1 cellular context compared by ENCODE assay signal in the genomic region with DNA sequence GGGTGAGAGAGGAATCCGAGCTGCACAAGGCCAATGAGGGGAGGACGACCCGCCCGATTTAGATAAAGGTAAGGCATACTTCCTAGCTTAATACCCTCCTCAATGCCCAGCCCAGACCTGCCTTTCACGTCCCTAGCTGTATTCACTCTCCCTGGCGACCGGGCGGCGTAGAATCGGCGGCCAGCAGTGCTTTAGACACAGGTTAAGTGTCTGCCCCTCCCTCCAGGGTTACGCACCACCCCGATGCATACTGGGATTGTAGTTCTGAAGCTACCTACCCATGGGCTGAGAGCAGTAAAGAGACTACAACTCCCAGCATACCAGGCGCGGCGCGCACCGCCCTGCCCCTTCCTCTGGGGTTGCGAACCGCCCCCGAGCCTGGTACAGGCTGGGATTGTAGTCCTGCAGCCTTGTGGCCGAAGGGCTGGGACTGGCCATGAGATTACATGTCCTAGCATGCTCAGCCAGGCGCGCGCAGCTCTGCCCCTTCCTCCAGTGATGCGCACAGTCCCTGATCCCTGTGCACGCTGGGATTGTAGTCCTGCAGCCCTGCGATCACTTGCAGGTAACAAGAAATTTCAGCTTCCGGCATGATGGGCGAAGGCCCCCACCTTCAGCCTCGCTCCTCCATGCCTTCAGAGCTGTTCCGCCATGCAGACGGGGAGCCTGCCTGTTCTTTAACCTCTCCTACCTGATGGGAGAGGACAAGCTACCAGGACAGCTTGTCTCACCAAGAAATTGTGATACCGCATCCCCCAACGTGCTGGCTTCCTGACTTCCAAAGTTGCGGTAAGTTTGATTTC.
TF ChIP-seq lines count a peak whose summit lies in the region.

No MANE protein-coding gene starts in this region.

TF ChIP-seq in HepG2, 621 proteins besides CTCF, POLR2A, EP300 and RAD21 (continued from another document and continues in another):
- TF ChIP-seq ZBTB44 (CRISPR knock-in tag; IDR thresholded peaks at IDR 0.05) (no peak), ZNF569 (CRISPR knock-in tag; IDR thresholded peaks at IDR 0.05; ENCODE audit: borderline replicate concordance) (no peak), ZNF572 (CRISPR knock-in tag; IDR thresholded peaks at IDR 0.05) (no peak; the same call in 1 of the 2 replicates), LCORL (IDR thresholded peaks at IDR 0.05) (no peak), LCORL (CRISPR knock-in tag; IDR thresholded peaks at IDR 0.05) (peak; percentile 84), SP2 (CRISPR knock-in tag; IDR thresholded peaks at IDR 0.05) (peak; percentile 73), POLR2AphosphoS2 (IDR thresholded peaks at IDR 0.05; ENCODE audit: low read depth, low read length) (no peak), ZSCAN21 (CRISPR knock-in tag; IDR thresholded peaks at IDR 0.05; ENCODE audit: borderline replicate concordance) (peak; percentile 24; the same call in 1 of the 2 replicates), KDM2A (CRISPR knock-in tag; IDR thresholded peaks at IDR 0.05; ENCODE audit: borderline replicate concordance, low read depth) (peak; percentile 46; the same call in 1 of the 2 replicates), SIN3A (IDR thresholded peaks at IDR 0.05; ENCODE audit: borderline replicate concordance, low read depth, low read length) (peak; percentile 59; the same call in 1 of the 2 replicates), ZNF761 (CRISPR knock-in tag; conservative IDR thresholded peaks at IDR 0.05) (0 out of 2 replicates have a peak, but pooled peaks have one; percentile 83), MIER3 (CRISPR knock-in tag; IDR thresholded peaks at IDR 0.05; ENCODE audit: borderline replicate concordance) (peak; percentile 81; the same call in 1 of the 2 replicates), ZNF816 (CRISPR knock-in tag; IDR thresholded peaks at IDR 0.05; ENCODE audit: borderline replicate concordance) (peak; percentile 58; the same call in 1 of the 2 replicates), ZNF580 (CRISPR knock-in tag; IDR thresholded peaks at IDR 0.05; ENCODE audit: borderline replicate concordance, low read depth) (0 out of 2 replicates have a peak, but pooled peaks have one; percentile 38), GATAD1 (CRISPR knock-in tag; IDR thresholded peaks at IDR 0.05) (peak; percentile 88), CREM (IDR thresholded peaks at IDR 0.05) (peak; percentile 99), CREM (CRISPR knock-in tag; IDR thresholded peaks at IDR 0.05) (no peak), KDM1A (CRISPR knock-in tag; IDR thresholded peaks at IDR 0.05) (peak; percentile 48; the same call in 1 of the 2 replicates), SMYD3 (CRISPR knock-in tag; IDR thresholded peaks at IDR 0.05) (no peak; the same call in 1 of the 2 replicates), U2AF1 (optimal IDR thresholded peaks at IDR 0.05; ENCODE audit: low read depth, low read length) (no peak), NFATC3 (CRISPR knock-in tag; IDR thresholded peaks at IDR 0.05) (no peak), TBL1XR1 (IDR thresholded peaks at IDR 0.05; ENCODE audit: borderline replicate concordance, low read length, partially characterized antibody) (peak; percentile 73), THAP11 (CRISPR knock-in tag; IDR thresholded peaks at IDR 0.05) (peak; percentile 98), HNRNPL (IDR thresholded peaks at IDR 0.05; ENCODE audit: low read depth, low read length) (0 out of 2 replicates have a peak, but pooled peaks have one; percentile 41), ESRRA (CRISPR knock-in tag; IDR thresholded peaks at IDR 0.05; ENCODE audit: low read depth) (peak; percentile 39; the same call in 1 of the 2 replicates), CHD2 (IDR thresholded peaks at IDR 0.05; ENCODE audit: low read depth, low read length) (no peak), TP53 (CRISPR knock-in tag; conservative IDR thresholded peaks at IDR 0.05) (peak; percentile 98), ZNF329 (CRISPR knock-in tag; IDR thresholded peaks at IDR 0.05; ENCODE audit: low read depth) (peak; percentile 20; the same call in 1 of the 2 replicates), DMAP1 (CRISPR knock-in tag; IDR thresholded peaks at IDR 0.05) (peak; percentile 66; the same call in 1 of the 2 replicates), HIVEP1 (CRISPR knock-in tag; IDR thresholded peaks at IDR 0.05) (0 out of 2 replicates have a peak, but pooled peaks have one; percentile 45), RFX1 (IDR thresholded peaks at IDR 0.05) (no peak; the same call in 1 of the 2 replicates), ZNF639 (CRISPR knock-in tag; conservative IDR thresholded peaks at IDR 0.05) (0 out of 2 replicates have a peak, but pooled peaks have one; percentile 28), MAZ (IDR thresholded peaks at IDR 0.05; ENCODE audit: borderline replicate concordance, low read depth, low read length) (peak; percentile 70; the same call in 1 of the 2 replicates), MAZ (CRISPR knock-in tag; IDR thresholded peaks at IDR 0.05; ENCODE audit: low read depth) (peak; percentile 84), KLF16 (CRISPR knock-in tag; IDR thresholded peaks at IDR 0.05) (peak in 1 of 2 experiments; percentile 84; a peak in 2 of 4 replicates), ZNF431 (CRISPR knock-in tag; IDR thresholded peaks at IDR 0.05; ENCODE audit: borderline replicate concordance, low read depth) (0 out of 2 replicates have a peak, but pooled peaks have one; percentile 68), KLF6 (CRISPR knock-in tag; IDR thresholded peaks at IDR 0.05) (0 out of 2 replicates have a peak, but pooled peaks have one; percentile 15), ZNF710 (CRISPR knock-in tag; IDR thresholded peaks at IDR 0.05; ENCODE audit: borderline replicate concordance) (peak; percentile 34; the same call in 1 of the 2 replicates), ZNF674 (CRISPR knock-in tag; IDR thresholded peaks at IDR 0.05; ENCODE audit: low read depth) (0 out of 2 replicates have a peak, but pooled peaks have one; percentile 69)
- TF ChIP-seq, protein P1, sequence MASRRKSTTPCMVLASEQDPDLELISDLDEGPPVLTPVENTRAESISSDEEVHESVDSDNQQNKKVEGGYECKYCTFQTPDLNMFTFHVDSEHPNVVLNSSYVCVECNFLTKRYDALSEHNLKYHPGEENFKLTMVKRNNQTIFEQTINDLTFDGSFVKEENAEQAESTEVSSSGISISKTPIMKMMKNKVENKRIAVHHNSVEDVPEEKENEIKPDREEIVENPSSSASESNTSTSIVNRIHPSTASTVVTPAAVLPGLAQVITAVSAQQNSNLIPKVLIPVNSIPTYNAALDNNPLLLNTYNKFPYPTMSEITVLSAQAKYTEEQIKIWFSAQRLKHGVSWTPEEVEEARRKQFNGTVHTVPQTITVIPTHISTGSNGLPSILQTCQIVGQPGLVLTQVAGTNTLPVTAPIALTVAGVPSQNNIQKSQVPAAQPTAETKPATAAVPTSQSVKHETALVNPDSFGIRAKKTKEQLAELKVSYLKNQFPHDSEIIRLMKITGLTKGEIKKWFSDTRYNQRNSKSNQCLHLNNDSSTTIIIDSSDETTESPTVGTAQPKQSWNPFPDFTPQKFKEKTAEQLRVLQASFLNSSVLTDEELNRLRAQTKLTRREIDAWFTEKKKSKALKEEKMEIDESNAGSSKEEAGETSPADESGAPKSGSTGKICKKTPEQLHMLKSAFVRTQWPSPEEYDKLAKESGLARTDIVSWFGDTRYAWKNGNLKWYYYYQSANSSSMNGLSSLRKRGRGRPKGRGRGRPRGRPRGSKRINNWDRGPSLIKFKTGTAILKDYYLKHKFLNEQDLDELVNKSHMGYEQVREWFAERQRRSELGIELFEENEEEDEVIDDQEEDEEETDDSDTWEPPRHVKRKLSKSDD (CRISPR knock-in tag; IDR thresholded peaks at IDR 0.05; ENCODE audit: low read depth), result 0 out of 2 replicates have a peak, but pooled peaks have one; percentile 56
- TF ChIP-seq, protein P2, sequence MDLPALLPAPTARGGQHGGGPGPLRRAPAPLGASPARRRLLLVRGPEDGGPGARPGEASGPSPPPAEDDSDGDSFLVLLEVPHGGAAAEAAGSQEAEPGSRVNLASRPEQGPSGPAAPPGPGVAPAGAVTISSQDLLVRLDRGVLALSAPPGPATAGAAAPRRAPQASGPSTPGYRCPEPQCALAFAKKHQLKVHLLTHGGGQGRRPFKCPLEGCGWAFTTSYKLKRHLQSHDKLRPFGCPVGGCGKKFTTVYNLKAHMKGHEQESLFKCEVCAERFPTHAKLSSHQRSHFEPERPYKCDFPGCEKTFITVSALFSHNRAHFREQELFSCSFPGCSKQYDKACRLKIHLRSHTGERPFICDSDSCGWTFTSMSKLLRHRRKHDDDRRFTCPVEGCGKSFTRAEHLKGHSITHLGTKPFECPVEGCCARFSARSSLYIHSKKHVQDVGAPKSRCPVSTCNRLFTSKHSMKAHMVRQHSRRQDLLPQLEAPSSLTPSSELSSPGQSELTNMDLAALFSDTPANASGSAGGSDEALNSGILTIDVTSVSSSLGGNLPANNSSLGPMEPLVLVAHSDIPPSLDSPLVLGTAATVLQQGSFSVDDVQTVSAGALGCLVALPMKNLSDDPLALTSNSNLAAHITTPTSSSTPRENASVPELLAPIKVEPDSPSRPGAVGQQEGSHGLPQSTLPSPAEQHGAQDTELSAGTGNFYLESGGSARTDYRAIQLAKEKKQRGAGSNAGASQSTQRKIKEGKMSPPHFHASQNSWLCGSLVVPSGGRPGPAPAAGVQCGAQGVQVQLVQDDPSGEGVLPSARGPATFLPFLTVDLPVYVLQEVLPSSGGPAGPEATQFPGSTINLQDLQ (CRISPR knock-in tag; IDR thresholded peaks at IDR 0.05), result peak; percentile 66; the same call in 1 of the 2 replicates
- TF ChIP-seq, protein P3, sequence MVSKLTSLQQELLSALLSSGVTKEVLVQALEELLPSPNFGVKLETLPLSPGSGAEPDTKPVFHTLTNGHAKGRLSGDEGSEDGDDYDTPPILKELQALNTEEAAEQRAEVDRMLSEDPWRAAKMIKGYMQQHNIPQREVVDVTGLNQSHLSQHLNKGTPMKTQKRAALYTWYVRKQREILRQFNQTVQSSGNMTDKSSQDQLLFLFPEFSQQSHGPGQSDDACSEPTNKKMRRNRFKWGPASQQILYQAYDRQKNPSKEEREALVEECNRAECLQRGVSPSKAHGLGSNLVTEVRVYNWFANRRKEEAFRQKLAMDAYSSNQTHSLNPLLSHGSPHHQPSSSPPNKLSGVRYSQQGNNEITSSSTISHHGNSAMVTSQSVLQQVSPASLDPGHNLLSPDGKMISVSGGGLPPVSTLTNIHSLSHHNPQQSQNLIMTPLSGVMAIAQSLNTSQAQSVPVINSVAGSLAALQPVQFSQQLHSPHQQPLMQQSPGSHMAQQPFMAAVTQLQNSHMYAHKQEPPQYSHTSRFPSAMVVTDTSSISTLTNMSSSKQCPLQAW (CRISPR knock-in tag; IDR thresholded peaks at IDR 0.05), result peak; percentile 91
- TF ChIP-seq, protein P4, sequence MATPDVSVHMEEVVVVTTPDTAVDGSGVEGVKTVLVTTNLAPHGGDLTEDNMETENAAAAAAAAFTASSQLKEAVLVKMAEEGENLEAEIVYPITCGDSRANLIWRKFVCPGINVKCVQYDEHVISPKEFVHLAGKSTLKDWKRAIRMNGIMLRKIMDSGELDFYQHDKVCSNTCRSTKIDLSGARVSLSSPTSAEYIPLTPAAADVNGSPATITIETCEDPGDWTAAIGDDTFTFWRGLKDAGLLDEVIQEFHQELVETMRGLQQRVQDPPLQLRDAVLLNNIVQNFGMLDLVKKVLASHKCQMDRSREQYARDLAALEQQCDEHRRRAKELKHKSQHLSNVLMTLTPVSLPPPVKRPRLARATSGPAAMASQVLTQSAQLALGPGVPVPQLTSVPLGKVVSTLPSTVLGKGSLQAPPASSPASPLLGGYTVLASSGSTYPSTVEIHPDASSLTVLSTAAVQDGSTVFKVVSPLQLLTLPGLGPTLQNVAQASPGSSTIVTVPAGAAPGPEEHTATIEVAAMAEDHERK (CRISPR knock-in tag; IDR thresholded peaks at IDR 0.05; ENCODE audit: low read depth), result peak; percentile 94
